Comparison of ENCODE assay signal across 8 cellular contexts in the genomic region with DNA sequence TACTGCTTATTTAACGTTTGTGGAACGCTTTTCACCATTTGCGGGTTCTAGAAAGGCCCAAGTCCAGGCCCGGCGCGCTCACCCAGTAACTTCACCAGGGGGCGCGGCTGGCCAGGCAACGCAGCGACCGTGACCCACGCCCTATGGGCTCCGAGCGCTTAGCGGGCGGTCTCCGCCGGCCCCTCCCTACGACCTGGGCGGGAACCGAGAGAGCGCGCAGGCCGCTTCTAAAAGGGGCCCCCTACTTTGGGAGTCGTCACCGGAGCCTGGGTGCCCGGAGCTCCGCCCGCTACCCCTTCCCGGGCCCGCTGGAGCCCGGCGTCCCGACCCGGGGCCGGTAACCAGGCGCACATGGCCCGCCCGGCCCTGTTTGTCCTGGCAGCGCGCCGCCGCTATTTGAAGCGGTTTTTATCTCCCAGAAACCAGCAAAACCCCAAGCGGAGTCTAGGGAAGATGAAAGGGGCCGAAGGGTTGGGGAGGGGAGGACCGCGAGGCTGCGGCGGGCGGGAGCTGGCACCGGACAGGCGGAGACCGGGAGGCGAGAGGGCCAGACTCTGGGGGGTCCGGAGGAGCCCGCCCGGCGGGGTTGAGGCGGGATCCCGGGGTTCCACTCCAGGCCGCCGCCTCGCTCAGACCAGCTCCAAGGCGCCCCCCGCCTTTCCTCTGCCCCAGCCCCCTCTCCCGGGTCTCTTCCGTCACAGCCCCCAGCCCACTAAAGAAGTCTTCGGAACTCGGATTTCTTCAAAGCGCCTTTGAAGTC. TPM values are rescaled to one million over a fixed set of nuclear protein-coding genes. Genes with fewer than 3 reads are reported as not detected.
DNase-seq lines count a peak whose midpoint lies in the region; ATAC-seq and TF ChIP-seq lines count a peak whose summit lies in the region.

No MANE protein-coding gene starts in this region.

- H3K9ac ChIP-seq in neural progenitor cell, result no peak overlapping the region
- H3K9ac ChIP-seq in stomach smooth muscle (ENCODE audit: low read length in 2 of 2), result peak overlapping the region; percentile 76 to 92

- no peak overlapping the region for H3K27ac Mint-ChIP-seq in GM23338
- H3K27ac Mint-ChIP-seq in neural progenitor cell, result peak overlapping the region; percentile 65

- H3K4me3 Mint-ChIP-seq in GM23338 (peak overlapping the region; percentile 75), neural progenitor cell (peak overlapping the region; percentile 84)

- peak overlapping the region; percentile 98 for H2AFZ ChIP-seq in GM23338
- peak overlapping the region; percentile 86 for H2AFZ ChIP-seq in neural progenitor cell (replicated peaks)

- H3K4me3 ChIP-seq in GM23338, result peak overlapping the region; percentile 85
- H3K4me3 ChIP-seq in fibroblast of villous mesenchyme (ENCODE audit: low read depth, low read length), result peak overlapping the region; percentile 70
- peak overlapping the region; percentile 64 for H3K4me3 ChIP-seq in neural progenitor cell
- H3K4me3 ChIP-seq in stomach smooth muscle (ENCODE audit: low read length in 2 of 2), result peak overlapping the region; percentile 54 to 78

- ATAC-seq in GM23338, result peak; percentile 51

- peaks cover 3% of the 10 kb centered on the region for H3K36me3 Mint-ChIP-seq in GM23338 (ENCODE audit: low read depth)
- no peaks in the 10 kb centered on the region for H3K36me3 Mint-ChIP-seq in neural progenitor cell

- H3K4me1 Mint-ChIP-seq in GM23338 (peaks cover 29% of the 10 kb centered on the region), neural progenitor cell (peaks cover 53% of the 10 kb centered on the region)

- peaks cover 66% of the 10 kb centered on the region for H3K27me3 Mint-ChIP-seq in GM23338 (ENCODE audit: insufficient read depth, low read depth, poor library complexity)
- peaks cover 6% of the 10 kb centered on the region for H3K27me3 Mint-ChIP-seq in neural progenitor cell (ENCODE audit: insufficient read depth, low read depth)

- H3K27ac ChIP-seq in GM23338 (ENCODE audit: low read depth) (no peak overlapping the region), neural progenitor cell (no peak overlapping the region), stomach smooth muscle (ENCODE audit: low read length) (peak overlapping the region; percentile 95)

- H3K4me1 ChIP-seq in GM23338 (ENCODE audit: insufficient read depth) (peaks cover 29% of the 10 kb centered on the region), neural progenitor cell (peaks cover 30% of the 10 kb centered on the region), stomach smooth muscle (ENCODE audit: control insufficient read depth, insufficient read depth, low read length) (peaks cover 35% of the 10 kb centered on the region)

- H3K4me2 ChIP-seq in GM23338 (peak overlapping the region; percentile 85), neural progenitor cell (peak overlapping the region; percentile 90)

- H3K27me3 ChIP-seq in GM23338 (ENCODE audit: insufficient read depth), result peaks cover 78% of the 10 kb centered on the region
- H3K27me3 ChIP-seq in neural progenitor cell, result peaks cover 48% of the 10 kb centered on the region
- no peaks in the 10 kb centered on the region for H3K27me3 ChIP-seq in stomach smooth muscle (ENCODE audit: control insufficient read depth in 1 of 2, insufficient read depth in 2 of 2, low read length in 2 of 2)

- TF ChIP-seq CTCF in GM23338 (conservative IDR thresholded peaks at IDR 0.05; ENCODE audit: low read depth in 2 of 2) (peak; percentile 66 to 88), LNCAP (IDR thresholded peaks at IDR 0.05) (peak; percentile 77), fibroblast of villous mesenchyme (IDR thresholded peaks at IDR 0.05; ENCODE audit: insufficient read depth, low read depth, low read length) (peak; percentile 79), neural progenitor cell (IDR thresholded peaks at IDR 0.05) (peak; percentile 72)

- peak; percentile 93 for DNase-seq in EH (ENCODE audit: low read depth)
- DNase-seq in GM23338 (ENCODE audit: low spot score), result peak; percentile 95
- peak; percentile 93 for DNase-seq in RPMI8226
- peak; percentile 76 for DNase-seq in activated effector memory CD4-positive, alpha-beta T cell treated with Interleukin-2 at 50 U/mL for 16 hours
- DNase-seq in fibroblast of villous mesenchyme (ENCODE audit: low read depth), result peak; percentile 93
- DNase-seq in neural progenitor cell (ENCODE audit: low spot score), result peak; percentile 90

- H3K9me3 Mint-ChIP-seq in GM23338, result no peaks in the 10 kb centered on the region; the same call in 2 of the 3 replicates
- H3K9me3 Mint-ChIP-seq in neural progenitor cell, result no peaks in the 10 kb centered on the region

- H3K9me2 ChIP-seq in GM23338 (ENCODE audit: insufficient read depth), result no peaks in the 10 kb centered on the region

- H4K20me1 ChIP-seq in GM23338 (replicated peaks; ENCODE audit: insufficient read depth) (no peaks in the 10 kb centered on the region), neural progenitor cell (ENCODE audit: low read depth) (no peaks in the 10 kb centered on the region)

- H3F3A ChIP-seq in GM23338 (replicated peaks; ENCODE audit: low read depth) (peaks cover 16% of the 10 kb centered on the region), neural progenitor cell (ENCODE audit: low read depth) (peaks cover 49% of the 10 kb centered on the region)

- H3K79me2 ChIP-seq in GM23338 (replicated peaks; ENCODE audit: insufficient read depth) (no peaks in the 10 kb centered on the region), neural progenitor cell (ENCODE audit: low read depth) (peaks cover 10% of the 10 kb centered on the region)

- no peaks in the 10 kb centered on the region for H3K9me3 ChIP-seq in neural progenitor cell (ENCODE audit: low read depth)
- no peaks in the 10 kb centered on the region for H3K9me3 ChIP-seq in stomach smooth muscle (ENCODE audit: control insufficient read depth in 2 of 2, low read length in 2 of 2)

- H3K36me3 ChIP-seq in GM23338 (ENCODE audit: insufficient read depth) (no peaks in the 10 kb centered on the region; the same call in 1 of the 2 replicates), neural progenitor cell (no peaks in the 10 kb centered on the region), stomach smooth muscle (ENCODE audit: control insufficient read depth in 2 of 2, insufficient read depth in 2 of 2, low read length in 2 of 2) (no peaks in the 10 kb centered on the region)

TF ChIP-seq in GM23338, 12 proteins besides CTCF, POLR2A, EP300 and RAD21:
- TF ChIP-seq STAT1 (IDR thresholded peaks at IDR 0.05; ENCODE audit: unreplicated experiment) (no peak), POLR2AphosphoS5 (IDR thresholded peaks at IDR 0.05; ENCODE audit: low read depth) (peak; percentile 38; the same call in 1 of the 2 replicates), EZH2 (IDR thresholded peaks at IDR 0.05; ENCODE audit: low read depth, unreplicated experiment) (peak; percentile 56), CREB1 (CRISPR knock-in tag; IDR thresholded peaks at IDR 0.05; ENCODE audit: low read depth) (0 out of 2 replicates have a peak, but pooled peaks have one; percentile 41), ZNF331 (CRISPR knock-in tag; IDR thresholded peaks at IDR 0.05; ENCODE audit: low read depth) (no peak)

RNA-seq across cellular contexts. Expression of gene AAAS, which starts 3.5 kb away (rescaled TPM):
- total RNA-seq in GM23338 (2014; rRNA removed; shearing (Covaris generic)), result 77.7 and 81.7 TPM in 2 replicates
- 36.7 and 40.4 TPM in 2 replicates for polyA plus RNA-seq in GM23338 (2016; fragmentation: Nextera tagmentation; extraction: Ambion mirVana)
- 42.8 and 43.6 TPM in 2 replicates for total RNA-seq in fibroblast of villous mesenchyme
- 51.0 and 105 TPM in 2 replicates for total RNA-seq in neural progenitor cell (ENCODE audit: low replicate concordance)

RNA-seq across cellular contexts. Expression of gene SP7, which starts 11.2 kb away (rescaled TPM):
- total RNA-seq in GM23338 (2014; rRNA removed; shearing (Covaris generic)), result 0.04 and 0.17 TPM in 2 replicates
- 0.16 TPM in 1 of 2 replicates, not detected in the other for polyA plus RNA-seq in GM23338 (2016; fragmentation: Nextera tagmentation; extraction: Ambion mirVana)
- not detected in 2 replicates for total RNA-seq in fibroblast of villous mesenchyme
- 0.74 and 0.90 TPM in 2 replicates for total RNA-seq in neural progenitor cell (ENCODE audit: low replicate concordance)

RNA-seq across cellular contexts. Expression of gene MYG1, which starts 25.5 kb away (rescaled TPM):
- 65.0 and 66.5 TPM in 2 replicates for total RNA-seq in GM23338 (2014; rRNA removed; shearing (Covaris generic))
- 94.2 and 100.0 TPM in 2 replicates for polyA plus RNA-seq in GM23338 (2016; fragmentation: Nextera tagmentation; extraction: Ambion mirVana)
- 30.2 and 39.6 TPM in 2 replicates for total RNA-seq in fibroblast of villous mesenchyme
- 48.8 and 55.7 TPM in 2 replicates for total RNA-seq in neural progenitor cell (ENCODE audit: low replicate concordance)

RNA-seq across cellular contexts. Expression of gene PFDN5, which starts 29.6 kb away (rescaled TPM):
- 199 and 225 TPM in 2 replicates for total RNA-seq in GM23338 (2014; rRNA removed; shearing (Covaris generic))
- 567 and 586 TPM in 2 replicates for polyA plus RNA-seq in GM23338 (2016; fragmentation: Nextera tagmentation; extraction: Ambion mirVana)
- total RNA-seq in fibroblast of villous mesenchyme, result 328 and 382 TPM in 2 replicates
- 425 and 443 TPM in 2 replicates for total RNA-seq in neural progenitor cell (ENCODE audit: low replicate concordance)

RNA-seq across cellular contexts. Expression of gene SP1, which starts 55.0 kb away (rescaled TPM):
- 68.4 and 73.3 TPM in 2 replicates for total RNA-seq in GM23338 (2014; rRNA removed; shearing (Covaris generic))
- 10.6 and 11.1 TPM in 2 replicates for polyA plus RNA-seq in GM23338 (2016; fragmentation: Nextera tagmentation; extraction: Ambion mirVana)
- total RNA-seq in fibroblast of villous mesenchyme (31.2 and 45.3 TPM in 2 replicates), neural progenitor cell (ENCODE audit: low replicate concordance) (67.8 and 71.0 TPM in 2 replicates)
